ENCODE assay signal across 8 cellular contexts in genomic region chr19:14686411-14686810, GRCh38. TPM values are rescaled to one million over a fixed set of nuclear protein-coding genes. Genes with fewer than 3 reads are reported as not detected.
A peak's percentile ranks its signal among the peaks of the same experiment; 100 is the strongest.
DNase-seq lines count a peak whose midpoint lies in the region; ATAC-seq and TF ChIP-seq lines count a peak whose summit lies in the region.

No MANE protein-coding gene starts in this region.

- H3K27ac ChIP-seq in A673 (ENCODE audit: low read depth, low read length, poor library complexity, severe bottlenecking) = no peak overlapping the region
- no peak overlapping the region for H3K27ac ChIP-seq in OCI-LY7 (ENCODE audit: low read depth, low read length, poor library complexity, severe bottlenecking)

- no peak overlapping the region for H3K4me2 ChIP-seq in OCI-LY7 (ENCODE audit: low read length)

- no peak for ATAC-seq in GM19467 (IDR thresholded peaks at IDR 0.05; ENCODE audit: unreplicated experiment)

- intact Hi-C loops in A673 (cut with micrococcal nuclease; ENCODE audit: unreplicated experiment) (loop anchor here (1.0 kb wide), 1 partner anchor 112 kb away; no protein-coding TSS in a partner anchor), OCI-LY7 (cut with micrococcal nuclease; ENCODE audit: unreplicated experiment) (loop anchor here (1.0 kb wide), 1 partner anchor 112 kb away; no protein-coding TSS in a partner anchor)

- H3K79me2 ChIP-seq in OCI-LY7 (ENCODE audit: insufficient read depth, low read depth, low read length) = peaks cover 12% of the 10 kb centered on the region; the same call in 1 of the 2 replicates

- POLR2A ChIA-PET in A673 (lab: Charles Lee; ENCODE audit: low non-redundant PET) = no interaction called here
- POLR2A ChIA-PET in OCI-LY7 (lab: Charles Lee) = interaction anchor here (1.0 to 8.5 kb wide), 5 partner anchors 44 to 115 kb away, joined by 3 to 92 read pairs (median 5); partner anchors contain the start of gene NDUFB7

- H3K4me3 ChIP-seq in A673 (ENCODE audit: low read depth, low read length, poor library complexity, severe bottlenecking) (no peak overlapping the region), GM12875 (ENCODE audit: low read depth, low read length) (no peak overlapping the region), OCI-LY7 (ENCODE audit: low read depth, low read length, poor library complexity, severe bottlenecking) (no peak overlapping the region)

- H3K9me2 ChIP-seq in OCI-LY7 (ENCODE audit: insufficient read depth, low read length) = no peaks in the 10 kb centered on the region

- no peak overlapping the region; the same call in 1 of the 2 replicates for H2AFZ ChIP-seq in OCI-LY7 (ENCODE audit: low read length)

- CTCF ChIA-PET in A673 (lab: Charles Lee) = interaction anchor here (0.5 to 3.3 kb wide), 3 partner anchors 62 to 622 kb away, joined by 3 to 55 read pairs (median 4); partner anchors contain the start of gene NDUFB7
- CTCF ChIA-PET in OCI-LY7 (lab: Charles Lee; ENCODE audit: unreplicated experiment) = interaction anchor here (0.7 to 6.8 kb wide), 3 partner anchors 82 to 130 kb away, joined by 3 to 70 read pairs (median 4); partner anchors contain the start of gene NDUFB7

- H3K36me3 ChIP-seq in A673 (ENCODE audit: insufficient read depth, low read length, poor library complexity, severe bottlenecking) = no peaks in the 10 kb centered on the region
- no peaks in the 10 kb centered on the region for H3K36me3 ChIP-seq in OCI-LY7 (ENCODE audit: insufficient read depth, low read length)

- BruUV-seq in A673 (replicated peaks; lab: Mats Ljungman, UMichigan) (no TSS peak), OCI-LY7 (replicated peaks; lab: Mats Ljungman, UMichigan) (no TSS peak)

- no peaks in the 10 kb centered on the region for H3K27me3 ChIP-seq in A673 (replicated peaks; ENCODE audit: insufficient read depth, low read depth, low read length, poor library complexity)

- peak; percentile 36 for DNase-seq in A673 (ENCODE audit: low spot score)
- DNase-seq in OCI-LY7 (ENCODE audit: low spot score) = peak; percentile 69
- DNase-seq in cerebellar cortex (ENCODE audit: low spot score) = peak; percentile 12
- DNase-seq in stimulated activated CD4-positive, alpha-beta T cell treated with anti-CD3 and anti-CD28 coated beads, Interleukin-2, amount 100 ng/mL, for 4 hours (ENCODE audit: low read depth) = peak; percentile 3
- no peak for DNase-seq in Ammon's horn (ENCODE audit: low spot score)
- DNase-seq in activated CD4-positive, CD25-positive, alpha-beta regulatory T cell treated with anti-CD3 and anti-CD28 coated beads, Interleukin-2, amount 50 U/mL, for 72 hours = no peak

- H3K9me3 ChIP-seq in A673 (ENCODE audit: low read depth, low read length, poor library complexity, severe bottlenecking) (no peaks in the 10 kb centered on the region), OCI-LY7 (ENCODE audit: low read length) (peaks cover 7% of the 10 kb centered on the region; the same call in 1 of the 2 replicates)

- peaks cover 6% of the 10 kb centered on the region for H3K4me1 ChIP-seq in A673 (ENCODE audit: insufficient read depth, low read length, poor library complexity, severe bottlenecking)
- H3K4me1 ChIP-seq in OCI-LY7 (ENCODE audit: insufficient read depth, low read length, poor library complexity, severe bottlenecking) = peaks cover 53% of the 10 kb centered on the region

- TF ChIP-seq CTCF in A673 (conservative IDR thresholded peaks at IDR 0.05; ENCODE audit: low read depth, low read length) = peak; percentile 61
- TF ChIP-seq CTCF in GM12875 (IDR thresholded peaks at IDR 0.05; ENCODE audit: borderline replicate concordance, insufficient read depth, low read depth, low read length) = 0 out of 2 replicates have a peak, but pooled peaks have one; percentile 17
- TF ChIP-seq CTCF in OCI-LY7 (conservative IDR thresholded peaks at IDR 0.05; ENCODE audit: low read length) = peak; percentile 85

- H4K20me1 ChIP-seq in OCI-LY7 (ENCODE audit: insufficient read depth, low read length) = no peaks in the 10 kb centered on the region

RNA-seq across cellular contexts. Expression of gene ZNF333, which starts 3.4 kb away (rescaled TPM):
- total RNA-seq in A673 (2021) (19.2 TPM in 2 replicates), OCI-LY7 (2022) (25.0 and 30.8 TPM in 2 replicates)
- total RNA-seq in OCI-LY7 (2014; rRNA removed; shearing (Covaris generic)) = 26.1 and 27.3 TPM in 2 replicates

RNA-seq across cellular contexts. Expression of gene ADGRE3, which starts 11.8 kb away (rescaled TPM):
- total RNA-seq in A673 (2021) = not detected in 2 replicates
- total RNA-seq in OCI-LY7 (2014; rRNA removed; shearing (Covaris generic)) = not detected in 2 replicates
- not detected in 2 replicates for total RNA-seq in OCI-LY7 (2022)

Comparison
In these comparisons a context has a peak if more than half of its experiments do, and no peak if none do; other contexts are left out.
1. DNase-seq: peak in A673 (single experiment), OCI-LY7 (single experiment), cerebellar cortex (single experiment) and stimulated activated CD4-positive, alpha-beta T cell treated with anti-CD3 and anti-CD28 coated beads, Interleukin-2, amount 100 ng/mL, for 4 hours (single experiment); none in Ammon's horn (single experiment) and activated CD4-positive, CD25-positive, alpha-beta regulatory T cell treated with anti-CD3 and anti-CD28 coated beads, Interleukin-2, amount 50 U/mL, for 72 hours (single experiment).
2. CTCF ChIP-seq: peak in every context shown above with its lines; median percentile 85 in OCI-LY7; 61 in A673; 17 in GM12875.